16 cellular contexts compared by ENCODE assay signal in the genomic region with DNA sequence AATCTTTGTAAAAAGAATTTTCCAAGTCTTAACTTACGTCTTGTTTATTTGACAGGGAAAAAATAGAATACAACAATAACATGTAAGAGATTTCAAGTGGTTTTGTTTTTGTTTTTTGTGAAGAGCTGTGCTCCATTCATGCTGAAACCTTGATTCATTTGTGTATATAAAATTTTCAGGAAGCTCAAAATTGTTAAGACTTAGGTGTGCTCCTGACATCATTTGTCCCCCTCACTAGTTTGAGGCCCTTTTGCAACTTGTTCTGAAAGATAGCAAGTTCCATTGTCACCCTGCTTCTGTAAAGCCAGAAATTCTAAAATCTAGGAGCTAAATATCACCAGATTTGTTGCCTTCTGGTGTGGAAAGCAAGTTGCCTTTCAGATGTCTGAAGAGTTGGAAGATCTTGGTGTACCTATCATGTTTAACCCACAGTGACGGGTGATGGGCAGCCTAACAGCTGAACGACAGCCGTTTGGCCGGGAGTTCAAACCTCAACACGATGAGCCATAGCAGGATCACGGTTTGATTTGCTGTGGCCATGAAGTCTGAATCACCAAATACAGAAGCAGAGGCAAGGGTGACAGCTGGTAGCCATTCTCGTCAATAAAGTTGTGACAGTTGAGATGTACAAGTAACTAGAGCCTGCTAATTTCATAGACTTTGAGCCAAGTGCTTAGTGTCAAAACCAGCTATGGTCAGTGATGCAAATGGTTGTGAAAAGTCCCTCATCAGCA.
DNase-seq lines count a peak whose midpoint lies in the region; ATAC-seq and TF ChIP-seq lines count a peak whose summit lies in the region.
"Had no signal": no experiment of that assay in that cellular context is flagged by ENCODE, and none has a peak within 500 bp of the region (broad histone marks: within the 10 kb centered on the region; RNA-seq: fewer than 3 reads in every experiment).

No MANE protein-coding gene starts in this region.

- H3K9me3 ChIP-seq in psoas muscle = no peaks in the 10 kb centered on the region

- no peaks in the 10 kb centered on the region for H3K36me3 ChIP-seq in psoas muscle (ENCODE audit: insufficient read depth in 1 of 2, low read depth in 1 of 2)

- 38 to 53% (median 39%) methylated on average over 8 of the region's 8 CpGs for WGBS in psoas muscle, 3 donors

- intact Hi-C loops in psoas muscle (cut with DNase I) = no loop called here

- CTCF ChIA-PET in activated CD8-positive, alpha-beta memory T cell treated with anti-CD3 and anti-CD28 coated beads, Interleukin-2, amount 10 ng/mL, durations not matched to agents 7 days and 5 days (lab: Charles Lee) = interaction anchor here (0.7 to 0.9 kb wide), 2 partner anchors 11 to 101 kb away, joined by 3 read pairs; no protein-coding TSS in a partner anchor

- H3K36me3 Mint-ChIP-seq in activated CD8-positive, alpha-beta memory T cell treated with anti-CD3 and anti-CD28 coated beads, Interleukin-2, amount 10 ng/mL, durations not matched to agents 7 days and 5 days = no peaks in the 10 kb centered on the region
- H3K36me3 Mint-ChIP-seq: activated naive CD4-positive, alpha-beta T cell treated with anti-CD3 and anti-CD28 coated beads, Interleukin-2, amount 50 U/mL, for 72 hours; CD8-positive, alpha-beta T cell; naive thymus-derived CD4-positive, alpha-beta T cell had no signal

- H3K4me1 ChIP-seq in psoas muscle = peaks cover 2% of the 10 kb centered on the region

- H3K9me3 Mint-ChIP-seq in activated CD8-positive, alpha-beta memory T cell treated with anti-CD3 and anti-CD28 coated beads, Interleukin-2, amount 10 ng/mL, durations not matched to agents 7 days and 5 days (ENCODE audit: low read depth) = no peaks in the 10 kb centered on the region
- H3K9me3 Mint-ChIP-seq: activated naive CD4-positive, alpha-beta T cell treated with anti-CD3 and anti-CD28 coated beads, Interleukin-2, amount 50 U/mL, for 72 hours; CD8-positive, alpha-beta T cell; IgD-negative memory B cell; naive thymus-derived CD4-positive, alpha-beta T cell had no signal

- H3K4me1 Mint-ChIP-seq in activated CD8-positive, alpha-beta memory T cell treated with anti-CD3 and anti-CD28 coated beads, Interleukin-2, amount 10 ng/mL, durations not matched to agents 7 days and 5 days = peaks cover 60% of the 10 kb centered on the region

- no peak overlapping the region for H3K4me3 ChIP-seq in psoas muscle

- peak; percentile 84 for DNase-seq in activated CD8-positive, alpha-beta memory T cell treated with anti-CD3 and anti-CD28 coated beads, Interleukin-2, amount 10 ng/mL, durations not matched to agents 7 days and 5 days
- no peak for DNase-seq in activated CD8-positive, alpha-beta memory T cell treated with anti-CD3 and anti-CD28 coated beads for 24 hours
- peak; percentile 34 for DNase-seq in RPMI7951 (ENCODE audit: low read depth)
- peak; percentile 44 to 67 for DNase-seq in psoas muscle
- DNase-seq in amygdala (lab: John Stamatoyannopoulos, UW) = no peak
- DNase-seq in GF-D8 (lab: John Stamatoyannopoulos, UW) = no peak
- DNase-seq: CD8-positive, alpha-beta T cell; effector memory CD4-positive, alpha-beta T cell; naive thymus-derived CD4-positive, alpha-beta T cell; NCI-H1092 treated with DMSO at 0.1 percent for 48 hours; NK-92 treated with Interleukin-12 subunit alpha and Interleukin-12 subunit beta, amount 100 ng/mL, for 24 hours; trophoblast cell had no signal

- H3K27ac Mint-ChIP-seq in activated CD8-positive, alpha-beta memory T cell treated with anti-CD3 and anti-CD28 coated beads, Interleukin-2, amount 10 ng/mL, durations not matched to agents 7 days and 5 days = peak overlapping the region; percentile 64
- H3K27ac Mint-ChIP-seq: activated naive CD4-positive, alpha-beta T cell treated with anti-CD3 and anti-CD28 coated beads, Interleukin-2, amount 50 U/mL, for 72 hours; CD8-positive, alpha-beta T cell; IgD-negative memory B cell; naive thymus-derived CD4-positive, alpha-beta T cell had no signal

- H3K4me3 Mint-ChIP-seq in activated CD8-positive, alpha-beta memory T cell treated with anti-CD3 and anti-CD28 coated beads, Interleukin-2, amount 10 ng/mL, durations not matched to agents 7 days and 5 days = no peak overlapping the region
- H3K4me3 Mint-ChIP-seq: CD8-positive, alpha-beta T cell; IgD-negative memory B cell had no signal

- no peak for TF ChIP-seq CTCF in psoas muscle (IDR thresholded peaks at IDR 0.05)

- peak overlapping the region; percentile 64 for H3K27ac ChIP-seq in psoas muscle

- peaks cover 8% of the 10 kb centered on the region for H3K27me3 Mint-ChIP-seq in activated CD8-positive, alpha-beta memory T cell treated with anti-CD3 and anti-CD28 coated beads, Interleukin-2, amount 10 ng/mL, durations not matched to agents 7 days and 5 days

- no peaks in the 10 kb centered on the region for H3K27me3 ChIP-seq in psoas muscle (ENCODE audit: insufficient read depth in 3 of 3, low read length in 2 of 3)

- ATAC-seq in activated CD8-positive, alpha-beta memory T cell treated with anti-CD3 and anti-CD28 coated beads, Interleukin-2, amount 10 ng/mL, durations not matched to agents 7 days and 5 days = peak; percentile 59
- ATAC-seq in HG02610 (IDR thresholded peaks at IDR 0.05; ENCODE audit: unreplicated experiment) (peak; percentile 75), psoas muscle (peak; percentile 96 to 98 (median 97)), HG03565 (IDR thresholded peaks at IDR 0.05; ENCODE audit: unreplicated experiment) (no peak)
- ATAC-seq: CD8-positive, alpha-beta T cell; naive thymus-derived CD4-positive, alpha-beta T cell had no signal

Comparison
In these comparisons a context has a peak if more than half of its experiments do, and no peak if none do; other contexts are left out.
1. DNase-seq: peak in activated CD8-positive, alpha-beta memory T cell treated with anti-CD3 and anti-CD28 coated beads, Interleukin-2, amount 10 ng/mL, durations not matched to agents 7 days and 5 days (single experiment), RPMI7951 (single experiment) and psoas muscle (2 of 2); none in activated CD8-positive, alpha-beta memory T cell treated with anti-CD3 and anti-CD28 coated beads for 24 hours (single experiment), amygdala (0 of 56) and GF-D8 (single experiment).